Comparison of ENCODE assay signal across 1 cellular context in genomic region chr1:113950908-113951307, GRCh38.
A peak's percentile ranks its signal among the peaks of the same experiment; 100 is the strongest.
TF ChIP-seq lines count a peak whose summit lies in the region.

No MANE protein-coding gene starts in this region.

TF ChIP-seq in GM12878, 131 proteins besides CTCF, POLR2A, EP300 and RAD21:
- TF ChIP-seq IRF5 (IDR thresholded peaks at IDR 0.05; ENCODE audit: borderline replicate concordance), result no peak
- TF ChIP-seq ATF7 (IDR thresholded peaks at IDR 0.05; ENCODE audit: low read depth), result peak; percentile 87
